Comparison of ENCODE assay signal across 21 cellular contexts in genomic region chr5:91030521-91031395, GRCh38.
"Had no signal": no experiment of that assay in that cellular context is flagged by ENCODE, and none has a peak within 500 bp of the region (broad histone marks: within the 10 kb centered on the region; RNA-seq: fewer than 3 reads in every experiment).

No MANE protein-coding gene starts in this region.

- DNase-seq: activated CD4-positive, alpha-beta T cell treated with anti-CD3 and anti-CD28 coated beads for 36 hours; activated CD4-positive, alpha-beta T cell treated with anti-CD3 and anti-CD28 coated beads, Interleukin-2, amount 50 U/mL, for 48 hours; activated naive CD8-positive, alpha-beta T cell treated with anti-CD3 and anti-CD28 coated beads for 36 hours; amygdala; central memory CD4-positive, alpha-beta T cell; colonic mucosa; heart left ventricle; left colon; natural killer cell; sigmoid colon; spleen; stimulated activated CD4-positive, alpha-beta T cell treated with anti-CD3 and anti-CD28 coated beads, Interleukin-4, amount 100 ng/mL, for 4 hours; stimulated activated naive B cell treated with anti-CD40 and anti-IgM and Interleukin-4, amounts not matched to agents 10 μg/mL and 1 μg/mL and 100 μg/mL, for 72 hours; upper lobe of right lung had no signal

- H3K27ac ChIP-seq: colonic mucosa, gastroesophageal sphincter, heart left ventricle, neutrophil, sigmoid colon, spleen, thoracic aorta, upper lobe of right lung had no signal

- H3K4me1 ChIP-seq: heart left ventricle, spleen had no signal

- H3K36me3 Mint-ChIP-seq: activated naive CD8-positive, alpha-beta T cell treated with anti-CD3 and anti-CD28 coated beads for 36 hours; brain; natural killer cell; stimulated activated naive B cell treated with anti-CD40 and anti-IgM and Interleukin-4, amounts not matched to agents 10 μg/mL and 1 μg/mL and 100 μg/mL, for 72 hours had no signal

- H3K4me3 ChIP-seq: colonic mucosa, gastroesophageal sphincter, heart left ventricle, lung, sigmoid colon, spleen, thoracic aorta, upper lobe of right lung had no signal

- H3K27me3 ChIP-seq: colonic mucosa, gastroesophageal sphincter, heart left ventricle, neutrophil, sigmoid colon, spleen, upper lobe of right lung had no signal

- H3K27ac Mint-ChIP-seq: activated CD4-positive, alpha-beta T cell treated with anti-CD3 and anti-CD28 coated beads for 36 hours; activated naive CD8-positive, alpha-beta T cell treated with anti-CD3 and anti-CD28 coated beads for 36 hours; activated T-helper 1 cell treated with anti-CD3 and anti-CD28 coated beads, Interleukin-12 subunit alpha, Interleukin-12 subunit beta, Interleukin-2, Interleukin-4 antibody, amounts not matched to agents 30 ng/mL and 10 ng/mL and 1 ng/mL, durations not matched to agents 14 hours and 24 hours and 36 hours; natural killer cell; stimulated activated naive B cell treated with anti-CD40 and anti-IgM and Interleukin-4, amounts not matched to agents 10 μg/mL and 1 μg/mL and 100 μg/mL, for 72 hours had no signal

- ATAC-seq: activated CD4-positive, alpha-beta T cell treated with anti-CD3 and anti-CD28 coated beads for 36 hours; esophagus mucosa; gastroesophageal sphincter; heart left ventricle; left colon; natural killer cell; stimulated activated naive B cell treated with anti-CD40 and anti-IgM and Interleukin-4, amounts not matched to agents 10 μg/mL and 1 μg/mL and 100 μg/mL, for 72 hours; upper lobe of right lung had no signal

- H3K9me3 Mint-ChIP-seq: activated naive CD8-positive, alpha-beta T cell treated with anti-CD3 and anti-CD28 coated beads for 36 hours; activated T-helper 1 cell treated with anti-CD3 and anti-CD28 coated beads, Interleukin-12 subunit alpha, Interleukin-12 subunit beta, Interleukin-2, Interleukin-4 antibody, amounts not matched to agents 30 ng/mL and 10 ng/mL and 1 ng/mL, durations not matched to agents 14 hours and 24 hours and 36 hours; brain; natural killer cell; stimulated activated naive B cell treated with anti-CD40 and anti-IgM and Interleukin-4, amounts not matched to agents 10 μg/mL and 1 μg/mL and 100 μg/mL, for 72 hours had no signal

- H3K36me3 ChIP-seq: colonic mucosa, gastroesophageal sphincter, heart left ventricle, neutrophil, sigmoid colon, spleen, thoracic aorta, upper lobe of right lung had no signal

- H3K4me3 Mint-ChIP-seq: activated CD4-positive, alpha-beta T cell treated with anti-CD3 and anti-CD28 coated beads for 36 hours; activated naive CD8-positive, alpha-beta T cell treated with anti-CD3 and anti-CD28 coated beads for 36 hours; activated T-helper 1 cell treated with anti-CD3 and anti-CD28 coated beads, Interleukin-12 subunit alpha, Interleukin-12 subunit beta, Interleukin-2, Interleukin-4 antibody, amounts not matched to agents 30 ng/mL and 10 ng/mL and 1 ng/mL, durations not matched to agents 14 hours and 24 hours and 36 hours; brain; natural killer cell; stimulated activated naive B cell treated with anti-CD40 and anti-IgM and Interleukin-4, amounts not matched to agents 10 μg/mL and 1 μg/mL and 100 μg/mL, for 72 hours had no signal

- H3K9me3 ChIP-seq: colonic mucosa, gastroesophageal sphincter, heart left ventricle, neutrophil, sigmoid colon, spleen, thoracic aorta, upper lobe of right lung had no signal

- H3K27me3 Mint-ChIP-seq: brain had no signal

- H3K4me1 Mint-ChIP-seq: activated CD4-positive, alpha-beta T cell treated with anti-CD3 and anti-CD28 coated beads for 36 hours; natural killer cell; stimulated activated naive B cell treated with anti-CD40 and anti-IgM and Interleukin-4, amounts not matched to agents 10 μg/mL and 1 μg/mL and 100 μg/mL, for 72 hours had no signal
